ENCODE assay signal across 1 cellular context in genomic region chr4:185399466-185399865, GRCh38.
TF ChIP-seq lines count a peak whose summit lies in the region.

No MANE protein-coding gene starts in this region.

TF ChIP-seq in GM12878, 131 proteins besides CTCF, POLR2A, EP300 and RAD21:
- no peak for TF ChIP-seq NR2F1 (conservative IDR thresholded peaks at IDR 0.05)
